16 cellular contexts compared by ENCODE assay signal in the genomic region with DNA sequence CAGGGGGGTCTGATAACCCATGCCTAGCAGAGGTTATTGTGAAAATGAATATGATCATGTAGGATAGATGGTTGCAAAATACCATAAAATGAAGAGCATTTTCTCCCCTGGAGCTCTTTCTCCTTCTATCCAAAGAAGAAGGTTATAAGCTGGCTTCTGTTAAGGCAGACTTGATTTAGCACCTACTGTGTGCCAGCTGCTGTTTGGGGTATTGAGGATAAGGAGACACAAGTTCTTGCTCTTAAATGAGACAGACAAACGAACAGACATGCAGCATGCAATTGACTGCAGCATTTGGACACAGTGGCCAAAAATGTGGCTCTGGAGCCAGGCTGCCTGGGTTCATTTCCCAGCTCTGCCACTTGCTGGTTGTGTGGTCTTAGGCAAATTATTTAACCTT. TPM values are rescaled to one million over a fixed set of nuclear protein-coding genes. Genes with fewer than 3 reads are reported as not detected.
DNase-seq lines count a peak whose midpoint lies in the region; ATAC-seq and TF ChIP-seq lines count a peak whose summit lies in the region.
"Had no signal": no experiment of that assay in that cellular context is flagged by ENCODE, and none has a peak within 500 bp of the region (broad histone marks: within the 10 kb centered on the region; RNA-seq: fewer than 3 reads in every experiment).

No MANE protein-coding gene starts in this region.

- H3K4me1 Mint-ChIP-seq in stimulated activated memory B cell treated with anti-CD40 and anti-IgM and Interleukin-4, amounts not matched to agents 10 μg/mL and 1 μg/mL and 100 μg/mL, for 72 hours: peaks cover 79% of the 10 kb centered on the region

- intact Hi-C loops in cardiac septum (cut with DNase I) (no loop called here), left lung (cut with DNase I) (no loop called here)

- H3K4me1 ChIP-seq in cardiac muscle cell (ENCODE audit: low read depth): peaks cover 14% of the 10 kb centered on the region
- peaks cover 12% of the 10 kb centered on the region; the same call in 1 of the 2 replicates for H3K4me1 ChIP-seq in iPS DF 6.9 (ENCODE audit: control insufficient read depth, insufficient read depth, low read length)
- no peaks in the 10 kb centered on the region for H3K4me1 ChIP-seq in left lung
- H3K4me1 ChIP-seq: adrenal gland had no signal

- no peak overlapping the region for H3K4me3 ChIP-seq in cardiac muscle cell
- H3K4me3 ChIP-seq in SK-N-MC: peak overlapping the region; percentile 60; the same call in 1 of the 2 replicates
- H3K4me3 ChIP-seq in iPS DF 6.9 (ENCODE audit: low read length): no peak overlapping the region
- H3K4me3 ChIP-seq in left lung: no peak overlapping the region
- H3K4me3 ChIP-seq: adrenal gland, PC-9 had no signal

- H3K9me3 ChIP-seq in cardiac muscle cell (ENCODE audit: low read depth) (no peaks in the 10 kb centered on the region), SK-N-MC (ENCODE audit: low read depth, low read length) (no peaks in the 10 kb centered on the region), iPS DF 6.9 (ENCODE audit: control insufficient read depth, insufficient read depth, low read length) (no peaks in the 10 kb centered on the region), left lung (no peaks in the 10 kb centered on the region)
- H3K9me3 ChIP-seq: adrenal gland had no signal

- H3K27ac ChIP-seq in cardiac muscle cell (peak overlapping the region; percentile 67), SK-N-MC (peak overlapping the region; percentile 92), iPS DF 6.9 (ENCODE audit: low read length) (peak overlapping the region; percentile 33), left lung (no peak overlapping the region)

- WGBS in iPS DF 6.9 (ENCODE audit: insufficient coverage, insufficient read length): no CpG with 5 or more reads among the region's 1 CpG

- no peaks in the 10 kb centered on the region for H3K27me3 ChIP-seq in cardiac muscle cell
- no peaks in the 10 kb centered on the region for H3K27me3 ChIP-seq in iPS DF 6.9 (ENCODE audit: control insufficient read depth, insufficient read depth, low read length)
- no peaks in the 10 kb centered on the region for H3K27me3 ChIP-seq in left lung
- H3K27me3 ChIP-seq: adrenal gland had no signal

- no peak overlapping the region for H3K4me3 Mint-ChIP-seq in stimulated activated memory B cell treated with anti-CD40 and anti-IgM and Interleukin-4, amounts not matched to agents 10 μg/mL and 1 μg/mL and 100 μg/mL, for 72 hours

- H3K27ac Mint-ChIP-seq in stimulated activated memory B cell treated with anti-CD40 and anti-IgM and Interleukin-4, amounts not matched to agents 10 μg/mL and 1 μg/mL and 100 μg/mL, for 72 hours: peak overlapping the region; percentile 90

- DNase-seq in cardiac muscle cell (ENCODE audit: low read depth in 1 of 2, low spot score in 1 of 2): no peak
- no peak for DNase-seq in cardiac septum (ENCODE audit: low spot score)
- DNase-seq in SK-N-MC (ENCODE audit: low read depth, low spot score): no peak
- DNase-seq in iPS DF 6.9 (ENCODE audit: low read depth, low spot score): no peak
- DNase-seq in left lung: no peak
- DNase-seq in DMS153 (lab: John Stamatoyannopoulos, UW): no peak
- DNase-seq: activated CD4-positive, alpha-beta T cell treated with anti-CD3 and anti-CD28 coated beads, Interleukin-2, amount 50 U/mL, for 1 hour; adrenal gland; central memory CD4-positive, alpha-beta T cell; effector CD8-positive, alpha-beta T cell; KBM-7; NCI-H524 treated with DMSO at 0.1 percent for 48 hours; PC-9; stimulated activated naive CD4-positive, alpha-beta T cell treated with Interleukin-2 at 50 U/mL for 16 hours had no signal

- ATAC-seq in stimulated activated memory B cell treated with anti-CD40 and anti-IgM and Interleukin-4, amounts not matched to agents 10 μg/mL and 1 μg/mL and 100 μg/mL, for 72 hours: no peak
- ATAC-seq in left lung (no peak), HG02884 (IDR thresholded peaks at IDR 0.05; ENCODE audit: unreplicated experiment) (no peak)

- no peaks in the 10 kb centered on the region for H3K27me3 Mint-ChIP-seq in stimulated activated memory B cell treated with anti-CD40 and anti-IgM and Interleukin-4, amounts not matched to agents 10 μg/mL and 1 μg/mL and 100 μg/mL, for 72 hours

- H3K9ac ChIP-seq in SK-N-MC (ENCODE audit: insufficient read length): no peak overlapping the region

- H3K36me3 ChIP-seq in cardiac muscle cell (no peaks in the 10 kb centered on the region), SK-N-MC (ENCODE audit: insufficient read depth, low read length) (no peaks in the 10 kb centered on the region), iPS DF 6.9 (ENCODE audit: control insufficient read depth, insufficient read depth, low read length) (no peaks in the 10 kb centered on the region), left lung (no peaks in the 10 kb centered on the region)
- H3K36me3 ChIP-seq: adrenal gland had no signal

- no peaks in the 10 kb centered on the region for H3K9me3 Mint-ChIP-seq in stimulated activated memory B cell treated with anti-CD40 and anti-IgM and Interleukin-4, amounts not matched to agents 10 μg/mL and 1 μg/mL and 100 μg/mL, for 72 hours

- H3K36me3 Mint-ChIP-seq in stimulated activated memory B cell treated with anti-CD40 and anti-IgM and Interleukin-4, amounts not matched to agents 10 μg/mL and 1 μg/mL and 100 μg/mL, for 72 hours: no peaks in the 10 kb centered on the region

- TF ChIP-seq CTCF in cardiac muscle cell (IDR thresholded peaks at IDR 0.05; ENCODE audit: low read depth, low read length) (no peak), left lung (IDR thresholded peaks at IDR 0.05) (no peak)

RNA-seq across cellular contexts. Expression of gene ID3, which starts 39.8 kb away (rescaled TPM):
- 698 and 784 TPM in 2 replicates for total RNA-seq in cardiac muscle cell
- 703 and 1,027 TPM in 2 replicates for polyA plus RNA-seq in cardiac muscle cell
- total RNA-seq in cardiac septum: 126 TPM
- 100 to 1,000 TPM; 125 to 129 TPM for total RNA-seq in left lung

Comparison
In these comparisons a context has a peak if more than half of its experiments do, and no peak if none do; other contexts are left out.
1. H3K27ac ChIP-seq: peak in cardiac muscle cell (single experiment), SK-N-MC (single experiment) and iPS DF 6.9 (single experiment); none in left lung (0 of 2).